8 cellular contexts compared by ENCODE assay signal in genomic region chr7:56033671-56034432, GRCh38. TPM values are rescaled to one million over a fixed set of nuclear protein-coding genes. Genes with fewer than 3 reads are reported as not detected.
DNase-seq lines count a peak whose midpoint lies in the region; ATAC-seq and TF ChIP-seq lines count a peak whose summit lies in the region.

No MANE protein-coding gene starts in this region.

- peak; percentile 78 for ATAC-seq in Right ventricle myocardium inferior

- peak overlapping the region; percentile 82 for H3K4me3 Mint-ChIP-seq in activated naive CD4-positive, alpha-beta T cell treated with anti-CD3 and anti-CD28 coated beads for 36 hours
- peak overlapping the region; percentile 91 for H3K4me3 Mint-ChIP-seq in type B pancreatic cell

- no peaks in the 10 kb centered on the region for H3K9me3 ChIP-seq in parathyroid adenoma (ENCODE audit: control insufficient read depth, low read length)

- peaks cover 4% of the 10 kb centered on the region for H3K36me3 ChIP-seq in H7 (replicated peaks; ENCODE audit: control insufficient read depth, insufficient read depth, low read length)
- H3K36me3 ChIP-seq in parathyroid adenoma (ENCODE audit: control insufficient read depth, insufficient read depth, low read length) = no peaks in the 10 kb centered on the region

- peaks cover 21% of the 10 kb centered on the region for H3K36me3 Mint-ChIP-seq in activated naive CD4-positive, alpha-beta T cell treated with anti-CD3 and anti-CD28 coated beads for 36 hours (ENCODE audit: low read depth)
- peaks cover 7% of the 10 kb centered on the region for H3K36me3 Mint-ChIP-seq in type B pancreatic cell

- H3K4me1 Mint-ChIP-seq in activated naive CD4-positive, alpha-beta T cell treated with anti-CD3 and anti-CD28 coated beads for 36 hours (ENCODE audit: low read depth) = peaks cover 7% of the 10 kb centered on the region
- H3K4me1 Mint-ChIP-seq in type B pancreatic cell (ENCODE audit: unreplicated experiment) = no peaks in the 10 kb centered on the region

- no peaks in the 10 kb centered on the region for H3K9me3 Mint-ChIP-seq in activated naive CD4-positive, alpha-beta T cell treated with anti-CD3 and anti-CD28 coated beads for 36 hours
- no peaks in the 10 kb centered on the region for H3K9me3 Mint-ChIP-seq in type B pancreatic cell

- H2AFZ ChIP-seq in parathyroid adenoma = peak overlapping the region; percentile 52

- no peaks in the 10 kb centered on the region for H3K79me2 ChIP-seq in parathyroid adenoma

- no peak overlapping the region for H3K27ac ChIP-seq in parathyroid adenoma

- TF ChIP-seq CTCF in parathyroid adenoma (IDR thresholded peaks at IDR 0.05) (no peak), type B pancreatic cell (conservative IDR thresholded peaks at IDR 0.05) (peak; percentile 62)

- no peaks in the 10 kb centered on the region for H3K27me3 Mint-ChIP-seq in activated naive CD4-positive, alpha-beta T cell treated with anti-CD3 and anti-CD28 coated beads for 36 hours (ENCODE audit: low read depth)
- H3K27me3 Mint-ChIP-seq in type B pancreatic cell = no peaks in the 10 kb centered on the region

- H3K4me1 ChIP-seq in parathyroid adenoma = no peaks in the 10 kb centered on the region

- in situ Hi-C loops in SK-MEL-5 (cut with HindIII; ENCODE audit: low pct_unique_long_range_greater_than_20kb, low sequenced_read_pairs) = no loop called here

- intact Hi-C loops in activated naive CD4-positive, alpha-beta T cell treated with anti-CD3 and anti-CD28 coated beads for 36 hours (cut with micrococcal nuclease) = loop anchor here (1.0 kb wide), 1 partner anchor 17 kb away; the partner anchor contains the start of genes CCT6A and PSPH
- intact Hi-C loops in Right ventricle myocardium inferior (cut with DNase I) = no loop called here

- H3K4me3 ChIP-seq in H7 (ENCODE audit: insufficient read depth, low read depth, low read length) (peak overlapping the region; percentile 76), parathyroid adenoma (ENCODE audit: low read depth, low read length) (peak overlapping the region; percentile 52)

- peak; percentile 81 for DNase-seq in GM03348 (ENCODE audit: low spot score)
- DNase-seq in H7 = peak; percentile 97
- peak; percentile 63 for DNase-seq in LoVo (ENCODE audit: low spot score)
- DNase-seq in SK-MEL-5 (ENCODE audit: low read depth, low spot score) = peak; percentile 93
- DNase-seq in activated naive CD4-positive, alpha-beta T cell treated with anti-CD3 and anti-CD28 coated beads for 36 hours = peak; percentile 54
- DNase-seq in Right ventricle myocardium inferior (ENCODE audit: missing footprints) = peak; percentile 75
- DNase-seq in type B pancreatic cell (ENCODE audit: extremely low spot score, unreplicated experiment) = peak; percentile 86

- peak overlapping the region; percentile 62 for H3K4me2 ChIP-seq in parathyroid adenoma (ENCODE audit: low read length)

- no peaks in the 10 kb centered on the region for H3K27me3 ChIP-seq in H7 (ENCODE audit: control insufficient read depth, insufficient read depth, low read length)
- no peaks in the 10 kb centered on the region for H3K27me3 ChIP-seq in parathyroid adenoma (ENCODE audit: control insufficient read depth, insufficient read depth, low read length)

- peak overlapping the region; percentile 48 for H3K27ac Mint-ChIP-seq in activated naive CD4-positive, alpha-beta T cell treated with anti-CD3 and anti-CD28 coated beads for 36 hours
- H3K27ac Mint-ChIP-seq in type B pancreatic cell = peak overlapping the region; percentile 83

- CTCF ChIA-PET in activated naive CD4-positive, alpha-beta T cell treated with anti-CD3 and anti-CD28 coated beads for 36 hours (lab: Charles Lee) = interaction anchor here (0.9 to 2.1 kb wide), 3 partner anchors 17 to 70 kb away, joined by 3 to 5 read pairs (median 5); partner anchors contain the start of genes CCT6A and PSPH

- no peak overlapping the region for H3K9ac ChIP-seq in parathyroid adenoma

RNA-seq across cellular contexts. Expression of gene PSPH, which starts 17.4 kb away (rescaled TPM):
- 50.4 and 66.8 TPM in 2 replicates for total RNA-seq in H7 (2014; rRNA removed; shearing (Covaris generic))
- total RNA-seq in SK-MEL-5 (2014; rRNA removed; shearing (Covaris generic)) = 357 and 414 TPM in 2 replicates
- polyA plus RNA-seq in SK-MEL-5 (2015; cell fraction: cytosol; rRNA removed) = 418 and 459 TPM in 2 replicates
- 97.6 and 113 TPM in 2 replicates for polyA plus RNA-seq in SK-MEL-5 (2015; cell fraction: nucleus; rRNA removed)
- total RNA-seq in activated naive CD4-positive, alpha-beta T cell treated with anti-CD3 and anti-CD28 coated beads for 36 hours = 10 to 100 TPM; 15.7 to 18.6 TPM
- total RNA-seq in Right ventricle myocardium inferior (10.6 TPM), type B pancreatic cell (ENCODE audit: low replicate concordance) (20.1 and 28.6 TPM in 2 replicates)

RNA-seq across cellular contexts. Expression of gene CCT6A, which starts 17.7 kb away (rescaled TPM):
- 284 and 324 TPM in 2 replicates for total RNA-seq in H7 (2014; rRNA removed; shearing (Covaris generic))
- total RNA-seq in SK-MEL-5 (2014; rRNA removed; shearing (Covaris generic)) = 710 and 744 TPM in 2 replicates
- polyA plus RNA-seq in SK-MEL-5 (2015; cell fraction: cytosol; rRNA removed) = 386 and 462 TPM in 2 replicates
- polyA plus RNA-seq in SK-MEL-5 (2015; cell fraction: nucleus; rRNA removed) = 727 and 824 TPM in 2 replicates
- total RNA-seq in activated naive CD4-positive, alpha-beta T cell treated with anti-CD3 and anti-CD28 coated beads for 36 hours = 100 to 1,000 TPM; 225 to 231 TPM
- 67.9 TPM for total RNA-seq in Right ventricle myocardium inferior
- 128 and 151 TPM in 2 replicates for total RNA-seq in type B pancreatic cell (ENCODE audit: low replicate concordance)

RNA-seq across cellular contexts. Expression of gene SUMF2, which starts 30.2 kb away (rescaled TPM):
- 107 and 109 TPM in 2 replicates for total RNA-seq in H7 (2014; rRNA removed; shearing (Covaris generic))
- 559 and 567 TPM in 2 replicates for total RNA-seq in SK-MEL-5 (2014; rRNA removed; shearing (Covaris generic))
- polyA plus RNA-seq in SK-MEL-5 (2015; cell fraction: cytosol; rRNA removed) = 896 and 928 TPM in 2 replicates
- polyA plus RNA-seq in SK-MEL-5 (2015; cell fraction: nucleus; rRNA removed) = 565 and 634 TPM in 2 replicates
- total RNA-seq in activated naive CD4-positive, alpha-beta T cell treated with anti-CD3 and anti-CD28 coated beads for 36 hours = 100 to 1,000 TPM; 143 to 159 TPM
- total RNA-seq in Right ventricle myocardium inferior (33.1 TPM), type B pancreatic cell (ENCODE audit: low replicate concordance) (125 and 127 TPM in 2 replicates)

RNA-seq across cellular contexts. Expression of gene PHKG1, which starts 58.9 kb away (rescaled TPM):
- total RNA-seq in H7 (2014; rRNA removed; shearing (Covaris generic)) = 0.14 and 0.59 TPM in 2 replicates
- 0.67 and 1.9 TPM in 2 replicates for total RNA-seq in SK-MEL-5 (2014; rRNA removed; shearing (Covaris generic))
- polyA plus RNA-seq in SK-MEL-5 (2015; cell fraction: cytosol; rRNA removed) = 0.18 and 0.56 TPM in 2 replicates
- polyA plus RNA-seq in SK-MEL-5 (2015; cell fraction: nucleus; rRNA removed) = 2.8 and 6.2 TPM in 2 replicates
- total RNA-seq in activated naive CD4-positive, alpha-beta T cell treated with anti-CD3 and anti-CD28 coated beads for 36 hours = 1 to 10 TPM; 3.6 to 3.8 TPM
- total RNA-seq in Right ventricle myocardium inferior (31.2 TPM), type B pancreatic cell (ENCODE audit: low replicate concordance) (1.8 TPM in 1 of 2 replicates, not detected in the other)
